27 cellular contexts compared by ENCODE assay signal in the genomic region with DNA sequence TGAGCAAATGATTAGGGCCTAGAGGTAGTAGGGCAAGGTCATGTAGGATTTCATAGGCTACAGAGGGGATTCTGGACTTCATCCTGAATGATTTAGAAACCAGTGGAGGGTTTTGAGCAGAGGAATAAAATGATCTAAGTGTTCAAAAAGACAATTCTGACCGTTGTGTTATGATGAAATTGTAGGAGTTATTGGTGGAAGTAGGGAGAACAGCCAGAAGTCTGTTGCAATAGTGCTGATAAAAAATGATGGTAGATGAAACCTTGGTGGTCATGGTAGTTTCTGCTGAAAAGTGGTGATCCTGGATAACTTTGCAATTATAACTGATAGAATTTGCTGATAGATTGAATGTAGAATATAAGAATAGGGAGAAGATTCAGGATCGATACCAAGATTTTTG.
A peak's percentile ranks its signal among the peaks of the same experiment; 100 is the strongest.
DNase-seq lines count a peak whose midpoint lies in the region; ATAC-seq and TF ChIP-seq lines count a peak whose summit lies in the region.
"Had no signal": no experiment of that assay in that cellular context is flagged by ENCODE, and none has a peak within 500 bp of the region (broad histone marks: within the 10 kb centered on the region; RNA-seq: fewer than 3 reads in every experiment).

No MANE protein-coding gene starts in this region.

- intact Hi-C loops in left ventricle myocardium superior (cut with micrococcal nuclease) = no loop called here

- peak; percentile 46 for ATAC-seq in left ventricle myocardium superior
- ATAC-seq: activated CD4-positive, CD25-positive, alpha-beta regulatory T cell treated with anti-CD3 and anti-CD28 coated beads, Interleukin-2, amount 50 U/mL, for 24 hours; activated CD8-positive, alpha-beta memory T cell treated with anti-CD3 and anti-CD28 coated beads, Interleukin-2, amount 10 ng/mL, durations not matched to agents 7 days and 5 days; effector memory CD8-positive, alpha-beta T cell; T-helper 17 cell had no signal

- no peak for DNase-seq in left ventricle myocardium superior
- DNase-seq in right atrium auricular region (ENCODE audit: low spot score) = no peak
- DNase-seq in OCI-M1 (lab: John Stamatoyannopoulos, UW) = peak; percentile 20
- DNase-seq in fibroblast of the aortic adventitia (ENCODE audit: low read depth) = peak; percentile 67
- DNase-seq in NAMALWA (ENCODE audit: low spot score) = no peak
- DNase-seq in NCI-H1417 treated with DMSO at 0.1 percent for 48 hours (lab: John Stamatoyannopoulos, UW) = no peak
- no peak for DNase-seq in midbrain (lab: John Stamatoyannopoulos, UW)
- DNase-seq in LoVo (ENCODE audit: low spot score) = no peak
- DNase-seq: activated CD4-positive, alpha-beta T cell treated with anti-CD3 and anti-CD28 coated beads, Interleukin-2, amount 50 U/mL, for 4 hours; activated CD8-positive, alpha-beta memory T cell treated with anti-CD3 and anti-CD28 coated beads, Interleukin-2, amount 10 ng/mL, durations not matched to agents 7 days and 5 days; activated gamma-delta T cell treated with Interleukin-2 at 50 U/mL for 16 hours; activated naive CD8-positive, alpha-beta T cell treated with anti-CD3 and anti-CD28 coated beads, Interleukin-2, amount 10 ng/mL, durations not matched to agents 7 days and 5 days; activated T-cell treated with anti-CD3 and anti-CD28 coated beads, Interleukin-2, amount 50 U/mL, for 4 hours; cortex of kidney; effector memory CD8-positive, alpha-beta T cell; H7; hippocampal formation; NCI-H1092; NCI-H187 treated with DMSO at 0.1 percent for 48 hours; NCI-H2171 treated with DMSO at 0.1 percent for 48 hours; NCI-H510A; stimulated activated CD4-positive, alpha-beta T cell treated with anti-CD3 and anti-CD28 coated beads, Interleukin-1b, Interleukin-23, amount 100 ng/mL, for 48 hours; stimulated activated naive CD4-positive, alpha-beta T cell treated with Interleukin-2 at 50 U/mL for 16 hours; T-helper 17 cell had no signal

- H3K27ac ChIP-seq in right atrium auricular region = no peak overlapping the region
- H3K27ac ChIP-seq: cardiac muscle cell, RWPE1 had no signal

- H3K4me3 ChIP-seq in right atrium auricular region (no peak overlapping the region), fibroblast of the aortic adventitia (ENCODE audit: low read depth, low read length) (no peak overlapping the region)
- H3K4me3 ChIP-seq: cardiac muscle cell had no signal

- no peaks in the 10 kb centered on the region for H3K36me3 ChIP-seq in right atrium auricular region
- H3K36me3 ChIP-seq: cardiac muscle cell had no signal

- H3K27me3 ChIP-seq in right atrium auricular region = no peaks in the 10 kb centered on the region
- H3K27me3 ChIP-seq: cardiac muscle cell had no signal

- H3K4me1 ChIP-seq in right atrium auricular region = no peaks in the 10 kb centered on the region

- no peak for TF ChIP-seq CTCF in right atrium auricular region (IDR thresholded peaks at IDR 0.05)
- no peak for TF ChIP-seq CTCF in fibroblast of the aortic adventitia (IDR thresholded peaks at IDR 0.05; ENCODE audit: insufficient read depth, low read length)

- no peaks in the 10 kb centered on the region for H3K9me3 ChIP-seq in right atrium auricular region

Comparison
In these comparisons a context has a peak if more than half of its experiments do, and no peak if none do; other contexts are left out.
1. DNase-seq: peak in OCI-M1 (single experiment) and fibroblast of the aortic adventitia (single experiment); none in left ventricle myocardium superior (single experiment), right atrium auricular region (single experiment), NAMALWA (single experiment), NCI-H1417 treated with DMSO at 0.1 percent for 48 hours (single experiment), midbrain (single experiment) and LoVo (single experiment).